1 cellular context compared by ENCODE assay signal in the genomic region with DNA sequence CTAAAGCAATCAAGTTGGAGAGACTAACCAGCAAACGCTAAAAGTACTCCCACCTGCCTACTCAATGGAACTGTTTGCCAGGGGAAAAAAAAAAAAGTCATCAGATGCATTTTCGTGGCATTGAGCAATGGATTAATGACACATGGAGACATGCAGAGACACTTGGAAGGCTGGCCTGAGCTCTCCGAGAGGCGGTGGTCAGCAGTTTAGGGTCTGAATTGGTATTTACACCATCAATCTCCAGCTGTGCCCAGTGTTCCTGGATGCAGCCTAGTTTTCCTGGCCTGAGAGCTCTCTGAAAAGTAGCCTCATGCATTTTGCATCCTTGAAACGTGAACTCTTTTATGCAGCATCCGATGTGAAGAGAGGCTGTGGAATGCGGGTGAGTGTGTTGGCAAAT.
TF ChIP-seq lines count a peak whose summit lies in the region.

No MANE protein-coding gene starts in this region.

TF ChIP-seq in GM23338, 12 proteins besides CTCF, POLR2A, EP300 and RAD21 (continued from another document):
- TF ChIP-seq ZNF462 (CRISPR knock-in tag; IDR thresholded peaks at IDR 0.05), result no peak
- no peak for TF ChIP-seq STAT1 (IDR thresholded peaks at IDR 0.05; ENCODE audit: unreplicated experiment)
- no peak for TF ChIP-seq ETS1 (IDR thresholded peaks at IDR 0.05)
- no peak for TF ChIP-seq POLR2AphosphoS5 (IDR thresholded peaks at IDR 0.05; ENCODE audit: low read depth)
- no peak for TF ChIP-seq ZNF114 (CRISPR knock-in tag; IDR thresholded peaks at IDR 0.05)
- TF ChIP-seq, protein P1, sequence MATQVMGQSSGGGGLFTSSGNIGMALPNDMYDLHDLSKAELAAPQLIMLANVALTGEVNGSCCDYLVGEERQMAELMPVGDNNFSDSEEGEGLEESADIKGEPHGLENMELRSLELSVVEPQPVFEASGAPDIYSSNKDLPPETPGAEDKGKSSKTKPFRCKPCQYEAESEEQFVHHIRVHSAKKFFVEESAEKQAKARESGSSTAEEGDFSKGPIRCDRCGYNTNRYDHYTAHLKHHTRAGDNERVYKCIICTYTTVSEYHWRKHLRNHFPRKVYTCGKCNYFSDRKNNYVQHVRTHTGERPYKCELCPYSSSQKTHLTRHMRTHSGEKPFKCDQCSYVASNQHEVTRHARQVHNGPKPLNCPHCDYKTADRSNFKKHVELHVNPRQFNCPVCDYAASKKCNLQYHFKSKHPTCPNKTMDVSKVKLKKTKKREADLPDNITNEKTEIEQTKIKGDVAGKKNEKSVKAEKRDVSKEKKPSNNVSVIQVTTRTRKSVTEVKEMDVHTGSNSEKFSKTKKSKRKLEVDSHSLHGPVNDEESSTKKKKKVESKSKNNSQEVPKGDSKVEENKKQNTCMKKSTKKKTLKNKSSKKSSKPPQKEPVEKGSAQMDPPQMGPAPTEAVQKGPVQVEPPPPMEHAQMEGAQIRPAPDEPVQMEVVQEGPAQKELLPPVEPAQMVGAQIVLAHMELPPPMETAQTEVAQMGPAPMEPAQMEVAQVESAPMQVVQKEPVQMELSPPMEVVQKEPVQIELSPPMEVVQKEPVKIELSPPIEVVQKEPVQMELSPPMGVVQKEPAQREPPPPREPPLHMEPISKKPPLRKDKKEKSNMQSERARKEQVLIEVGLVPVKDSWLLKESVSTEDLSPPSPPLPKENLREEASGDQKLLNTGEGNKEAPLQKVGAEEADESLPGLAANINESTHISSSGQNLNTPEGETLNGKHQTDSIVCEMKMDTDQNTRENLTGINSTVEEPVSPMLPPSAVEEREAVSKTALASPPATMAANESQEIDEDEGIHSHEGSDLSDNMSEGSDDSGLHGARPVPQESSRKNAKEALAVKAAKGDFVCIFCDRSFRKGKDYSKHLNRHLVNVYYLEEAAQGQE (IDR thresholded peaks at IDR 0.05; ENCODE audit: unreplicated experiment), result no peak
- TF ChIP-seq JUNB (IDR thresholded peaks at IDR 0.05; ENCODE audit: unreplicated experiment), result no peak
- no peak for TF ChIP-seq ZNF331 (CRISPR knock-in tag; IDR thresholded peaks at IDR 0.05; ENCODE audit: low read depth)
